Comparison of ENCODE assay signal across 8 cellular contexts in genomic region chr6:106519460-106520394, GRCh38.
DNase-seq lines count a peak whose midpoint lies in the region; ATAC-seq and TF ChIP-seq lines count a peak whose summit lies in the region.

No MANE protein-coding gene starts in this region.

- no peaks in the 10 kb centered on the region; the same call in none of the 2 replicates for H3K36me3 ChIP-seq in DND-41 (ENCODE audit: insufficient read depth, low read length)

- peaks cover 96% of the 10 kb centered on the region for H3K4me1 ChIP-seq in DND-41 (ENCODE audit: insufficient read depth, low read length)

- TF ChIP-seq CTCF in DND-41 (IDR thresholded peaks at IDR 0.05; ENCODE audit: borderline replicate concordance, extremely low read depth, low read length, poor library complexity, severe bottlenecking) (peak; percentile 2), choroid plexus epithelial cell (conservative IDR thresholded peaks at IDR 0.05; ENCODE audit: low read depth, low read length) (no peak), coronary artery (IDR thresholded peaks at IDR 0.05) (no peak)

- DNase-seq in DND-41 (peak; percentile 86), KG1 (lab: John Stamatoyannopoulos, UW) (peak; percentile 60), choroid plexus epithelial cell (ENCODE audit: low read depth) (peak; percentile 94), non-pigmented ciliary epithelial cell (ENCODE audit: low read depth) (peak; percentile 73), SHP77 treated with DMSO at 0.1 percent for 48 hours (lab: John Stamatoyannopoulos, UW) (no peak), coronary artery (ENCODE audit: low spot score) (no peak)

- peak overlapping the region; percentile 4 to 53; a peak in 3 of 4 replicates for H3K4me3 ChIP-seq in DND-41 (ENCODE audit: low read depth in 1 of 2, low read length in 2 of 2)
- H3K4me3 ChIP-seq in choroid plexus epithelial cell (ENCODE audit: low read depth, low read length): no peak overlapping the region
- H3K4me3 ChIP-seq in coronary artery: no peak overlapping the region

- peaks cover 67% of the 10 kb centered on the region for H3K79me2 ChIP-seq in DND-41 (ENCODE audit: insufficient read depth, low read length)

- peak; percentile 77 for ATAC-seq in DND-41 (ENCODE audit: insufficient read depth, low read depth)
- peak; percentile 51 for ATAC-seq in GM21576 (IDR thresholded peaks at IDR 0.05; ENCODE audit: unreplicated experiment)
- peak; percentile 64 to 68 for ATAC-seq in activated CD4-positive, CD25-positive, alpha-beta regulatory T cell treated with anti-CD3 and anti-CD28 coated beads, Interleukin-2, amount 50 U/mL, for 24 hours

- peak overlapping the region; percentile 78 for H2AFZ ChIP-seq in DND-41 (ENCODE audit: low read depth, low read length)

- peak overlapping the region; percentile 80 for H3K4me2 ChIP-seq in DND-41 (ENCODE audit: insufficient read depth, low read length)

- H4K20me1 ChIP-seq in DND-41 (ENCODE audit: insufficient read depth, low read length): no peaks in the 10 kb centered on the region

- H3K27me3 ChIP-seq in DND-41 (ENCODE audit: insufficient read depth, low read length, poor library complexity): no peaks in the 10 kb centered on the region

- peak overlapping the region; percentile 97 for H3K27ac ChIP-seq in DND-41 (ENCODE audit: low read length)
- peak overlapping the region in 1 of 2 donors; percentile 72 for H3K27ac ChIP-seq in coronary artery

- peak overlapping the region; percentile 65 for H3K9ac ChIP-seq in DND-41 (ENCODE audit: low read depth, low read length)

- H3K9me3 ChIP-seq in DND-41 (ENCODE audit: insufficient read depth, low read length, severe bottlenecking): no peaks in the 10 kb centered on the region

Comparison
In these comparisons a context has a peak if more than half of its experiments do, and no peak if none do; other contexts are left out.
1. DNase-seq: peak in DND-41 (single experiment), KG1 (single experiment), choroid plexus epithelial cell (single experiment) and non-pigmented ciliary epithelial cell (single experiment); none in SHP77 treated with DMSO at 0.1 percent for 48 hours (single experiment) and coronary artery (single experiment).
2. H3K4me3 ChIP-seq: peak in DND-41 (2 of 2); none in choroid plexus epithelial cell (single experiment) and coronary artery (single experiment).
3. Peak in every context shown above with its lines, with median percentiles within 50 percentile points of each other: ATAC-seq.